In the genomic region with DNA sequence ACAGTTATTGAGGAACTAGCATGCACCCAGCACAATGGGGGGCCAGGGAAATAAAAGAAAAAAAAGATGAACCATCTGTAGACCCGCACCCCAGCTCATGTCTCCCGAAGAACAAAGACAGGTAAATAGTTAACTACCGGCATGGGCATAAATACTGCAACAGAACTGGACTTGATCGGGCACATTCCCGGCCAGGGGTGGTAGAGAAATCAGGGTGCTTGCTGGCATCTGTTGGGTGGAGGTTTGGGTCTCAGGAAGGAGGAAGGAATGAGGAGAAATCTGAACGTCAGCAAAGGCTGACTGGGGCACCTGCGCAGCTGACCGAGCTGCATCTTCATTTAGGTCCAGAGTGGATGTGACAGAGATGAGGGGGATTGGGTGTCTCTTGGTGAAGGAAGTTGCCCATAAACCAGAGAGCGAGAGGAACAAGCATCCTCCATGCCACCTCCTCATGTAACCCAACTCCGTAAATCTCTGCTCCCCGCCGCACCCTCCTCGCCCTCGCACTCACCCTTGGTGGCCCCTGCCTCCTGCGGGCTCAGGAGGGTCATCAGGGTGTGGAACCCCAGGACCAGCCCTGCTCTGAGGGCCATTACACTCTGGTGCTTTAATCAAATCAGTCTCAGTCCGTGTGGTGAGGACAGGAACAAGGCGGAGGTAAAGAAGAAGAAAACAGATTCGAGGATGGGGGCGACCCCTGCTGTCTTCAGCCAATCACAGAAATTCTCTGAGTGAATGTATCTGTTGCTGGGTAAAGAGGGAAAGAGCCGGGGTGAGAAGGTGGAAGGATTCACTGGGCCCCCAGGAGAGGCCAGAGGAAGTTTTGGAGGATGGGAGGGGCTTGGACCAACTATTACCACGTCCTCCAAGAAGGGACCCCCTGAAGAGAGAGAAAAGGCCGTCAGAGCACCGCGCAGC, we compare ENCODE assay signal across 9 cellular contexts. TPM values are rescaled to one million over a fixed set of nuclear protein-coding genes. Genes with fewer than 3 reads are reported as not detected.
DNase-seq lines count a peak whose midpoint lies in the region; ATAC-seq and TF ChIP-seq lines count a peak whose summit lies in the region.
"Had no signal": no experiment of that assay in that cellular context is flagged by ENCODE, and none has a peak within 500 bp of the region (broad histone marks: within the 10 kb centered on the region; RNA-seq: fewer than 3 reads in every experiment).

A gene (minus strand): TSS at position 648 of the 918 bp plus-strand sequence.

- CTCF ChIA-PET in CD4-positive, alpha-beta T cell (lab: Charles Lee), result no interaction called here
- CTCF ChIA-PET in Caco-2 (lab: Charles Lee), result no interaction called here

- TF ChIP-seq RAD21 in neural cell (conservative IDR thresholded peaks at IDR 0.05), result no peak

- H3K27ac ChIP-seq in CD4-positive, alpha-beta T cell (ENCODE audit: low read depth, low read length), result no peak within 1 kb of the TSS
- H3K27ac ChIP-seq in endodermal cell (ENCODE audit: low read depth, low read length) (no peak within 1 kb of the TSS), neural cell (ENCODE audit: low read length) (no peak within 1 kb of the TSS)
- H3K27ac ChIP-seq: neutrophil had no signal

- H3K36me3 ChIP-seq in endodermal cell (ENCODE audit: control insufficient read depth, insufficient read depth, low read length) (no peaks in the 10 kb centered on the region), neural cell (ENCODE audit: insufficient read depth, low read length) (no peaks in the 10 kb centered on the region), Caco-2 (ENCODE audit: control insufficient read depth, insufficient read depth, low read length) (no peaks in the 10 kb centered on the region)
- H3K36me3 ChIP-seq: neutrophil had no signal

- intact Hi-C loops in CD4-positive, alpha-beta T cell (cut with DNase I, micrococcal nuclease), result no loop called here
- intact Hi-C loops in activated CD4-positive, alpha-beta T cell treated with anti-CD3 and anti-CD28 coated beads, Interleukin-2, amount 10 ng/mL, durations not matched to agents 24 days and 14 days (cut with micrococcal nuclease), result no loop called here
- intact Hi-C loops in Caco-2 (cut with micrococcal nuclease; ENCODE audit: unreplicated experiment), result no loop called here

- no peak within 1 kb of the TSS for H3K4me2 ChIP-seq in neural cell (ENCODE audit: low read length)

- H3K4me1 Mint-ChIP-seq in CD4-positive, alpha-beta T cell (ENCODE audit: low read depth), result peaks cover 23% of the 10 kb centered on the region
- peaks cover 7% of the 10 kb centered on the region for H3K4me1 Mint-ChIP-seq in activated CD4-positive, alpha-beta T cell treated with anti-CD3 and anti-CD28 coated beads, Interleukin-2, amount 10 ng/mL, durations not matched to agents 24 days and 14 days
- H3K4me1 Mint-ChIP-seq in endodermal cell (peaks cover 8% of the 10 kb centered on the region), Caco-2 (ENCODE audit: low read depth, unreplicated experiment) (no peaks in the 10 kb centered on the region)

- H3K9me3 Mint-ChIP-seq in CD4-positive, alpha-beta T cell, result no peaks in the 10 kb centered on the region
- H3K9me3 Mint-ChIP-seq in activated CD4-positive, alpha-beta T cell treated with anti-CD3 and anti-CD28 coated beads, Interleukin-2, amount 10 ng/mL, durations not matched to agents 24 days and 14 days, result no peaks in the 10 kb centered on the region
- H3K9me3 Mint-ChIP-seq in endodermal cell, result no peaks in the 10 kb centered on the region
- H3K9me3 Mint-ChIP-seq in Caco-2 (ENCODE audit: unreplicated experiment), result no peaks in the 10 kb centered on the region

- H3K4me1 ChIP-seq in endodermal cell (ENCODE audit: control insufficient read depth, insufficient read depth, low read length), result no peaks in the 10 kb centered on the region
- H3K4me1 ChIP-seq in Caco-2, result no peaks in the 10 kb centered on the region

- H3K36me3 Mint-ChIP-seq in CD4-positive, alpha-beta T cell (ENCODE audit: low read depth), result no peaks in the 10 kb centered on the region
- no peaks in the 10 kb centered on the region for H3K36me3 Mint-ChIP-seq in activated CD4-positive, alpha-beta T cell treated with anti-CD3 and anti-CD28 coated beads, Interleukin-2, amount 10 ng/mL, durations not matched to agents 24 days and 14 days (ENCODE audit: low read depth)
- H3K36me3 Mint-ChIP-seq in endodermal cell (ENCODE audit: low read depth) (no peaks in the 10 kb centered on the region), Caco-2 (ENCODE audit: insufficient read depth, unreplicated experiment) (no peaks in the 10 kb centered on the region)

- H3K27me3 Mint-ChIP-seq in CD4-positive, alpha-beta T cell, result no peaks in the 10 kb centered on the region
- H3K27me3 Mint-ChIP-seq in activated CD4-positive, alpha-beta T cell treated with anti-CD3 and anti-CD28 coated beads, Interleukin-2, amount 10 ng/mL, durations not matched to agents 24 days and 14 days, result peaks cover 31% of the 10 kb centered on the region
- H3K27me3 Mint-ChIP-seq in endodermal cell (ENCODE audit: insufficient read depth), result peaks cover 1% of the 10 kb centered on the region
- H3K27me3 Mint-ChIP-seq in Caco-2 (ENCODE audit: insufficient read depth, unreplicated experiment), result peaks cover 25% of the 10 kb centered on the region

- TF ChIP-seq CTCF in CD4-positive, alpha-beta T cell (IDR thresholded peaks at IDR 0.05), result no peak
- TF ChIP-seq CTCF in endodermal cell (conservative IDR thresholded peaks at IDR 0.05) (no peak), neural cell (IDR thresholded peaks at IDR 0.05; ENCODE audit: poor library complexity, severe bottlenecking) (peak; percentile 29), Caco-2 (IDR thresholded peaks at IDR 0.05; ENCODE audit: insufficient read depth in 1 of 2, low read depth in 1 of 2, low read length in 1 of 2, severe bottlenecking in 1 of 2, unreplicated experiment in 1 of 2) (no peak)

- peak within 1 kb of the TSS; percentile 61 for H3K4me3 ChIP-seq in endodermal cell (ENCODE audit: low read length)
- H3K4me3 ChIP-seq in neural cell (ENCODE audit: low read length), result peak within 1 kb of the TSS; percentile 38
- H3K4me3 ChIP-seq in Caco-2 (ENCODE audit: low read depth, low read length), result no peak within 1 kb of the TSS

- no peak within 1 kb of the TSS for H3K9ac ChIP-seq in endodermal cell (ENCODE audit: extremely low read depth, low read length, poor library complexity, severe bottlenecking)
- no peak within 1 kb of the TSS for H3K9ac ChIP-seq in neural cell (ENCODE audit: low read length)

- DNase-seq in CD4-positive, alpha-beta T cell, result peak in 7 of 10 experiments; percentile 13 to 32 (median 21)
- DNase-seq in activated CD4-positive, alpha-beta T cell treated with anti-CD3 and anti-CD28 coated beads, Interleukin-2, amount 10 ng/mL, durations not matched to agents 24 days and 14 days, result peak; percentile 72
- DNase-seq in endodermal cell (peak; percentile 94), RPMI8226 (no peak), Caco-2 (no peak)

- no TSS peak for BruUV-seq in Caco-2 (replicated peaks; lab: Mats Ljungman, UMichigan)

- peak; percentile 97 for ATAC-seq in CD4-positive, alpha-beta T cell (ENCODE audit: poor library complexity)
- ATAC-seq in GM18909 (IDR thresholded peaks at IDR 0.05; ENCODE audit: poor library complexity, unreplicated experiment) (peak; percentile 87), HG03139 (IDR thresholded peaks at IDR 0.05; ENCODE audit: unreplicated experiment) (peak; percentile 59)

- POLR2A ChIA-PET in CD4-positive, alpha-beta T cell (lab: Charles Lee), result interaction anchor here (0.8 to 1.4 kb wide), 3 partner anchors 37 to 239 kb away, joined by 4 read pairs; a partner anchor contains a TSS
- POLR2A ChIA-PET in Caco-2 (lab: Charles Lee), result no interaction called here

- H3K9me3 ChIP-seq in CD4-positive, alpha-beta T cell (ENCODE audit: control insufficient read depth, low read length), result no peaks in the 10 kb centered on the region
- no peaks in the 10 kb centered on the region for H3K9me3 ChIP-seq in endodermal cell (ENCODE audit: control insufficient read depth, low read length)
- H3K9me3 ChIP-seq in neural cell (ENCODE audit: low read length), result no peaks in the 10 kb centered on the region
- no peaks in the 10 kb centered on the region for H3K9me3 ChIP-seq in Caco-2
- H3K9me3 ChIP-seq: neutrophil had no signal

- no peaks in the 10 kb centered on the region for H3F3A ChIP-seq in neural cell (ENCODE audit: insufficient read depth, low read length, poor library complexity, severe bottlenecking)

- H4K20me1 ChIP-seq in neural cell (ENCODE audit: insufficient read depth), result no peaks in the 10 kb centered on the region

- H3K27me3 ChIP-seq in CD4-positive, alpha-beta T cell (ENCODE audit: control insufficient read depth, insufficient read depth, low read length), result peaks cover 15% of the 10 kb centered on the region
- H3K27me3 ChIP-seq in endodermal cell (ENCODE audit: control insufficient read depth, insufficient read depth, low read length, poor library complexity, severe bottlenecking) (no peaks in the 10 kb centered on the region), neural cell (ENCODE audit: insufficient read depth, low read depth, low read length) (no peaks in the 10 kb centered on the region), Caco-2 (replicated peaks; ENCODE audit: control insufficient read depth, insufficient read depth, low read length) (no peaks in the 10 kb centered on the region)

- peak within 1 kb of the TSS; percentile 52 for H3K27ac Mint-ChIP-seq in CD4-positive, alpha-beta T cell
- no peak within 1 kb of the TSS for H3K27ac Mint-ChIP-seq in activated CD4-positive, alpha-beta T cell treated with anti-CD3 and anti-CD28 coated beads, Interleukin-2, amount 10 ng/mL, durations not matched to agents 24 days and 14 days
- peak within 1 kb of the TSS; percentile 72 for H3K27ac Mint-ChIP-seq in endodermal cell
- no peak within 1 kb of the TSS for H3K27ac Mint-ChIP-seq in Caco-2 (ENCODE audit: unreplicated experiment)

- no peak for TF ChIP-seq EP300 in neural cell (conservative IDR thresholded peaks at IDR 0.05; ENCODE audit: poor library complexity, severe bottlenecking)

- H2AFZ ChIP-seq in neural cell (ENCODE audit: low read depth, low read length), result no peak within 1 kb of the TSS

- 51 to 53% methylated on average over 10 to 24 of the region's 24 CpGs for WGBS in endodermal cell (ENCODE audit: insufficient coverage in 1 of 2, insufficient read length in 1 of 2), 2 experiments

- H3K79me2 ChIP-seq in neural cell (replicated peaks; ENCODE audit: insufficient read depth, low read length), result no peaks in the 10 kb centered on the region

- no peaks in the 10 kb centered on the region for H3K9me2 ChIP-seq in neural cell (ENCODE audit: insufficient read depth, low read length)

- H3K4me3 Mint-ChIP-seq in CD4-positive, alpha-beta T cell, result peak within 1 kb of the TSS; percentile 82
- H3K4me3 Mint-ChIP-seq in activated CD4-positive, alpha-beta T cell treated with anti-CD3 and anti-CD28 coated beads, Interleukin-2, amount 10 ng/mL, durations not matched to agents 24 days and 14 days, result peak within 1 kb of the TSS; percentile 46
- H3K4me3 Mint-ChIP-seq in endodermal cell, result peak within 1 kb of the TSS; percentile 64
- H3K4me3 Mint-ChIP-seq in Caco-2 (ENCODE audit: unreplicated experiment), result no peak within 1 kb of the TSS

RNA-seq across cellular contexts. Expression of the gene that starts here (rescaled TPM):
- total RNA-seq in CD4-positive, alpha-beta T cell, result 1 to 10 TPM; 5.9 to 6.1 TPM
- 0.21 and 0.38 TPM in 2 replicates for total RNA-seq in activated CD4-positive, alpha-beta T cell treated with anti-CD3 and anti-CD28 coated beads, Interleukin-2, amount 10 ng/mL, durations not matched to agents 24 days and 14 days
- total RNA-seq in endodermal cell, result 10 to 100 TPM; 10.6 to 11.1 TPM
- polyA plus RNA-seq in endodermal cell (2013, experiment 1 of 2), result 2.3 TPM
- polyA plus RNA-seq in endodermal cell (2013, experiment 2 of 2), result 1.8 TPM
- 0.07 TPM in 1 of 2 replicates, not detected in the other for polyA plus RNA-seq in neural cell
- not detected in 2 replicates for polyA minus RNA-seq in neural cell
- total RNA-seq in Caco-2 (2022), result not detected in 2 replicates

Comparison
In these comparisons a context has a peak if more than half of its experiments do, and no peak if none do; other contexts are left out.
1. Peak in DNase-seq in activated CD4-positive, alpha-beta T cell treated with anti-CD3 and anti-CD28 coated beads, Interleukin-2, amount 10 ng/mL, durations not matched to agents 24 days and 14 days; RNA of the gene not detected or under 1 TPM.
2. DNase-seq: peak in CD4-positive, alpha-beta T cell (7 of 10) and endodermal cell (single experiment); none in RPMI8226 (single experiment) and Caco-2 (0 of 2).
3. H3K27ac Mint-ChIP-seq: peak in CD4-positive, alpha-beta T cell (single experiment) and endodermal cell (single experiment); none in activated CD4-positive, alpha-beta T cell treated with anti-CD3 and anti-CD28 coated beads, Interleukin-2, amount 10 ng/mL, durations not matched to agents 24 days and 14 days (single experiment) and Caco-2 (single experiment).
4. Peak in every context shown above with its lines, with median percentiles within 50 percentile points of each other: ATAC-seq.